Comparison of ENCODE assay signal across 16 cellular contexts in genomic region chr22:19869497-19870152, GRCh38. TPM values are rescaled to one million over a fixed set of nuclear protein-coding genes. Genes with fewer than 3 reads are reported as not detected.
DNase-seq lines count a peak whose midpoint lies in the region; ATAC-seq and TF ChIP-seq lines count a peak whose summit lies in the region.
"Had no signal": no experiment of that assay in that cellular context is flagged by ENCODE, and none has a peak within 500 bp of the region (broad histone marks: within the 10 kb centered on the region; RNA-seq: fewer than 3 reads in every experiment).

No MANE protein-coding gene starts in this region.

- no peak overlapping the region for H3K4me3 ChIP-seq in endodermal cell (ENCODE audit: low read length)
- H3K4me3 ChIP-seq: gastrocnemius medialis, HAP-1, MG63, SJCRH30 had no signal

- H3K4me1 ChIP-seq in endodermal cell (ENCODE audit: control insufficient read depth, insufficient read depth, low read length) = no peaks in the 10 kb centered on the region
- H3K4me1 ChIP-seq: gastrocnemius medialis, HAP-1 had no signal

- no peaks in the 10 kb centered on the region for H3K9me3 ChIP-seq in endodermal cell (ENCODE audit: control insufficient read depth, low read length)
- H3K9me3 ChIP-seq: gastrocnemius medialis, HAP-1, MG63, SJCRH30 had no signal

- H3K27me3 ChIP-seq in endodermal cell (ENCODE audit: control insufficient read depth, insufficient read depth, low read length, poor library complexity, severe bottlenecking) = no peaks in the 10 kb centered on the region
- H3K27me3 ChIP-seq: gastrocnemius medialis, MG63, SJCRH30 had no signal

- H3K36me3 Mint-ChIP-seq in endodermal cell (ENCODE audit: low read depth) = no peaks in the 10 kb centered on the region
- no peaks in the 10 kb centered on the region for H3K36me3 Mint-ChIP-seq in effector memory CD8-positive, alpha-beta T cell (ENCODE audit: insufficient read depth)
- H3K36me3 Mint-ChIP-seq: memory B cell had no signal

- WGBS in endodermal cell (ENCODE audit: insufficient coverage in 1 of 2, insufficient read length in 1 of 2), 2 experiments = 95 to 100% methylated on average over 7 to 12 of the region's 12 CpGs

- H3K4me3 Mint-ChIP-seq in endodermal cell = no peak overlapping the region
- H3K4me3 Mint-ChIP-seq in effector memory CD8-positive, alpha-beta T cell = no peak overlapping the region
- H3K4me3 Mint-ChIP-seq: activated CD4-positive, alpha-beta T cell treated with anti-CD3 and anti-CD28 coated beads, Interleukin-2, amount 10 ng/mL, durations not matched to agents 7 days and 5 days; B cell; memory B cell had no signal

- no peak for TF ChIP-seq CTCF in endodermal cell (conservative IDR thresholded peaks at IDR 0.05)

- no peak for ATAC-seq in HG03439 (IDR thresholded peaks at IDR 0.05; ENCODE audit: unreplicated experiment)
- ATAC-seq in effector memory CD8-positive, alpha-beta T cell (replicated peaks) = no peak
- ATAC-seq: gastrocnemius medialis had no signal

- peak; percentile 21; the same call in 1 of the 2 replicates for TF ChIP-seq RAD21 in Ishikawa (IDR thresholded peaks at IDR 0.05; ENCODE audit: low read depth)

- no peak overlapping the region for H3K9ac ChIP-seq in endodermal cell (ENCODE audit: extremely low read depth, low read length, poor library complexity, severe bottlenecking)

- no peaks in the 10 kb centered on the region for H3K9me3 Mint-ChIP-seq in endodermal cell
- no peaks in the 10 kb centered on the region for H3K9me3 Mint-ChIP-seq in effector memory CD8-positive, alpha-beta T cell
- H3K9me3 Mint-ChIP-seq: activated CD4-positive, alpha-beta T cell treated with anti-CD3 and anti-CD28 coated beads, Interleukin-2, amount 10 ng/mL, durations not matched to agents 7 days and 5 days; memory B cell had no signal

- no peak for TF ChIP-seq EP300 in Ishikawa (IDR thresholded peaks at IDR 0.05; ENCODE audit: borderline replicate concordance)

- no peak overlapping the region for H3K27ac Mint-ChIP-seq in endodermal cell
- no peak overlapping the region for H3K27ac Mint-ChIP-seq in effector memory CD8-positive, alpha-beta T cell
- H3K27ac Mint-ChIP-seq: activated CD4-positive, alpha-beta T cell treated with anti-CD3 and anti-CD28 coated beads, Interleukin-2, amount 10 ng/mL, durations not matched to agents 7 days and 5 days; B cell; memory B cell had no signal

- peak; percentile 1 for DNase-seq in Daoy (ENCODE audit: low read depth)
- DNase-seq in endodermal cell = peak; percentile 44
- DNase-seq in posterior cingulate gyrus = peak in 7 of 10 donors; percentile 6 to 73 (median 16)
- no peak for DNase-seq in cerebellar nuclear complex (lab: John Stamatoyannopoulos, UW)
- no peak for DNase-seq in effector memory CD8-positive, alpha-beta T cell
- DNase-seq: activated CD4-positive, alpha-beta T cell treated with anti-CD3 and anti-CD28 coated beads, Interleukin-2, amount 10 ng/mL, durations not matched to agents 7 days and 5 days; MG63; NCI-H2081 treated with DMSO at 0.1 percent for 48 hours; T1000 had no signal

- H3K27ac ChIP-seq in endodermal cell (ENCODE audit: low read depth, low read length) = no peak overlapping the region
- H3K27ac ChIP-seq: gastrocnemius medialis, SJCRH30 had no signal

- no peaks in the 10 kb centered on the region for H3K27me3 Mint-ChIP-seq in endodermal cell (ENCODE audit: insufficient read depth)
- H3K27me3 Mint-ChIP-seq in effector memory CD8-positive, alpha-beta T cell = no peaks in the 10 kb centered on the region
- H3K27me3 Mint-ChIP-seq: activated CD4-positive, alpha-beta T cell treated with anti-CD3 and anti-CD28 coated beads, Interleukin-2, amount 10 ng/mL, durations not matched to agents 7 days and 5 days; B cell; memory B cell had no signal

- intact Hi-C loops in posterior cingulate gyrus (cut with DNase I) = no loop called here

- H3K4me1 Mint-ChIP-seq in endodermal cell = peaks cover 2% of the 10 kb centered on the region
- peaks cover 0 to under 1% of the 10 kb centered on the region in 2 donors for H3K4me1 Mint-ChIP-seq in effector memory CD8-positive, alpha-beta T cell (ENCODE audit: low read depth in 2 of 2)
- H3K4me1 Mint-ChIP-seq: B cell, memory B cell had no signal

- no peaks in the 10 kb centered on the region for H3K36me3 ChIP-seq in endodermal cell (ENCODE audit: control insufficient read depth, insufficient read depth, low read length)
- H3K36me3 ChIP-seq: gastrocnemius medialis, HAP-1, MG63, SJCRH30 had no signal

TF ChIP-seq in Ishikawa, 13 proteins besides CTCF, POLR2A, EP300 and RAD21:
- no peak for TF ChIP-seq YY1 (IDR thresholded peaks at IDR 0.05; ENCODE audit: low read depth)
TF ChIP-seq in Ishikawa: peak in this region for 0.

RNA-seq across cellular contexts. Expression of gene GNB1L, which starts 15.0 kb away (rescaled TPM):
- total RNA-seq in Daoy (2014; rRNA removed; shearing (Covaris generic)) = 16.1 and 17.0 TPM in 2 replicates
- total RNA-seq in endodermal cell = 10 to 100 TPM in 1 of 2 donors, 1 to 10 TPM in 1; 9.5 to 12.2 TPM
- 10.1 TPM for polyA plus RNA-seq in endodermal cell (2013, experiment 1 of 2)
- 7.7 TPM for polyA plus RNA-seq in endodermal cell (2013, experiment 2 of 2)

RNA-seq across cellular contexts. Expression of gene RTL10, which starts 15.0 kb away (rescaled TPM):
- total RNA-seq in Daoy (2014; rRNA removed; shearing (Covaris generic)) = 8.2 and 11.2 TPM in 2 replicates
- total RNA-seq in endodermal cell = 10 to 100 TPM; 20.6 to 22.2 TPM
- polyA plus RNA-seq in endodermal cell (2013, experiment 1 of 2) = 12.4 TPM
- polyA plus RNA-seq in endodermal cell (2013, experiment 2 of 2) = 12.1 TPM

Comparison
In these comparisons a context has a peak if more than half of its experiments do, and no peak if none do; other contexts are left out.
1. DNase-seq: peak in Daoy (single experiment), endodermal cell (single experiment) and posterior cingulate gyrus (7 of 10); none in cerebellar nuclear complex (0 of 2) and effector memory CD8-positive, alpha-beta T cell (0 of 3).